1 cellular context compared by ENCODE assay signal in genomic region chr1:45246359-45246758, GRCh38. TPM values are rescaled to one million over a fixed set of nuclear protein-coding genes. Genes with fewer than 3 reads are reported as not detected.
"Had no signal": no experiment of that assay in that cellular context is flagged by ENCODE, and none has a peak within 500 bp of the region (broad histone marks: within the 10 kb centered on the region; RNA-seq: fewer than 3 reads in every experiment).

No MANE protein-coding gene starts in this region.

RNA-seq across cellular contexts. Expression of gene ZSWIM5, which starts 40.0 kb away (rescaled TPM):
- total RNA-seq: foreskin keratinocyte had no signal
- polyA plus RNA-seq: foreskin keratinocyte had no signal
